8 cellular contexts compared by ENCODE assay signal in the genomic region with DNA sequence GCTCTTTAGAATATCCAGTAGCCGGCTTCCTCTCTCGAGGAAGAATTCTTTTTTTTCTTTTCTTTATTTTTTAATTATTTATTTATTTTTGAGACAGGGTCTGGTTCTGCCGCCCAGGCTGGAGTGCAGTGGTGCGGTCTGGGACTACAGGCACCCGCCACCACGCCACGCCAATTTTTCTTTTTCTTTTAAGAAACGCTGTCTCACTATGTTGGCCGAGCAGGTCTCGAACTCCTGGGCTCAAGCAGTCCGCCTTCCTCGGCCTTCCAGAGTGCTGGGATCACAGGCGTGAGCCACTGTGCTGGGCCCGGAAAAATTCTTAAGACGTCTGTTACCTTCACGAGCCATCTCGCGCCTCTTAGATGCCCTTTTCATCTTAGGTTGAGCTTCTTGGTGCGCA. TPM values are rescaled to one million over a fixed set of nuclear protein-coding genes. Genes with fewer than 3 reads are reported as not detected.
DNase-seq lines count a peak whose midpoint lies in the region; ATAC-seq and TF ChIP-seq lines count a peak whose summit lies in the region.

No MANE protein-coding gene starts in this region.

- no peak overlapping the region for H2AK5ac ChIP-seq in mesendoderm (ENCODE audit: low read length)

- H3K23ac ChIP-seq in mesendoderm (ENCODE audit: low read length) = no peak overlapping the region

- ATAC-seq in Right ventricle myocardium superior (ENCODE audit: poor library complexity) (no peak), upper lobe of left lung (ENCODE audit: low FRiP score in 2 of 2) (no peak), HG03565 (IDR thresholded peaks at IDR 0.05; ENCODE audit: unreplicated experiment) (no peak), GM21360 (IDR thresholded peaks at IDR 0.05; ENCODE audit: unreplicated experiment) (no peak)

- no peak overlapping the region for H2BK15ac ChIP-seq in mesendoderm (replicated peaks; ENCODE audit: low read depth)

- no peak overlapping the region for H3K9ac ChIP-seq in mesendoderm (ENCODE audit: low read length)

- H3K27ac ChIP-seq in brain microvascular endothelial cell = peak overlapping the region; percentile 95
- no peak overlapping the region for H3K27ac ChIP-seq in mesendoderm (ENCODE audit: low read depth, low read length)
- H3K27ac ChIP-seq in upper lobe of left lung = peak overlapping the region in 2 of 4 donors; percentile 95 to 98

- no peak for TF ChIP-seq EP300 in upper lobe of left lung (IDR thresholded peaks at IDR 0.05)

- DNase-seq in Right ventricle myocardium superior = peak; percentile 46
- DNase-seq in cardiac septum (ENCODE audit: low spot score) = no peak
- no peak for DNase-seq in brain microvascular endothelial cell
- DNase-seq in mesendoderm = no peak
- no peak for DNase-seq in upper lobe of left lung
- DNase-seq in NCI-H82 treated with DMSO at 0.1 percent for 48 hours (lab: John Stamatoyannopoulos, UW; ENCODE audit: unreplicated experiment) = no peak

- H3K4me1 ChIP-seq in mesendoderm (ENCODE audit: control insufficient read depth, low read depth, low read length) (peaks cover 5% of the 10 kb centered on the region), upper lobe of left lung (peaks cover 23 to 36% (median 26%) of the 10 kb centered on the region in 4 donors)

- H4K8ac ChIP-seq in mesendoderm (ENCODE audit: low read depth, low read length) = no peak overlapping the region

- H3K79me1 ChIP-seq in mesendoderm (ENCODE audit: low read length) = peaks cover 3% of the 10 kb centered on the region

- H3K79me2 ChIP-seq in mesendoderm (ENCODE audit: control insufficient read depth, insufficient read depth, low read length) = peaks cover 22% of the 10 kb centered on the region

- intact Hi-C loops in Right ventricle myocardium superior (cut with DNase I) = loop anchor here (10.0 kb wide), 1 partner anchor 192 kb away; no protein-coding TSS in a partner anchor
- intact Hi-C loops in cardiac septum (cut with DNase I) = loop anchor here (5.0 to 10.0 kb wide), 3 partner anchors 124 to 189 kb away; no protein-coding TSS in a partner anchor

- no peak overlapping the region for H2BK120ac ChIP-seq in mesendoderm (ENCODE audit: low read depth, low read length)

- no peaks in the 10 kb centered on the region for H3K9me3 ChIP-seq in upper lobe of left lung

- no peak overlapping the region for H2BK5ac ChIP-seq in mesendoderm (ENCODE audit: low read length)

- in situ Hi-C loops in brain microvascular endothelial cell (cut with HindIII; ENCODE audit: low pct_ligation_motif_present, low sequenced_read_pairs) = no loop called here

- TF ChIP-seq POLR2A in upper lobe of left lung (IDR thresholded peaks at IDR 0.05) = no peak

- H3K27me3 ChIP-seq in brain microvascular endothelial cell (replicated peaks) (no peaks in the 10 kb centered on the region), mesendoderm (ENCODE audit: insufficient read depth, low read length, poor library complexity) (no peaks in the 10 kb centered on the region), upper lobe of left lung (no peaks in the 10 kb centered on the region)

- H3K36me3 ChIP-seq in brain microvascular endothelial cell (replicated peaks) (no peaks in the 10 kb centered on the region), mesendoderm (ENCODE audit: control insufficient read depth, insufficient read depth, low read length) (no peaks in the 10 kb centered on the region), upper lobe of left lung (no peaks in the 10 kb centered on the region)

- H3K18ac ChIP-seq in mesendoderm (ENCODE audit: low read length) = peak overlapping the region; percentile 0

- no peak for TF ChIP-seq CTCF in brain microvascular endothelial cell (IDR thresholded peaks at IDR 0.05; ENCODE audit: low read depth, low read length, missing control alignments)
- TF ChIP-seq CTCF in upper lobe of left lung (IDR thresholded peaks at IDR 0.05) = no peak

- H4K5ac ChIP-seq in mesendoderm (ENCODE audit: low read length) = no peak overlapping the region

- H3K4ac ChIP-seq in mesendoderm (ENCODE audit: low read depth, low read length) = peak overlapping the region; percentile 81

- H3K4me2 ChIP-seq in mesendoderm (ENCODE audit: low read length) = no peak overlapping the region

- WGBS in mesendoderm (ENCODE audit: extremely low coverage, insufficient coverage, low lambda C conversion rate) = no CpG with 5 or more reads among the region's 19 CpGs
- WGBS in upper lobe of left lung, 2 donors = 89 to 94% methylated on average over 19 of the region's 19 CpGs

- H3K4me3 ChIP-seq in brain microvascular endothelial cell (ENCODE audit: low read depth, low read length) (peak overlapping the region; percentile 89), mesendoderm (ENCODE audit: low read length) (no peak overlapping the region), upper lobe of left lung (peak overlapping the region in 3 of 4 donors; percentile 82 to 89 (median 82))

- H3K56ac ChIP-seq in mesendoderm (ENCODE audit: low read length) = peak overlapping the region; percentile 6

RNA-seq across cellular contexts. Expression of a gene that starts 0.9 kb away (rescaled TPM):
- total RNA-seq in Right ventricle myocardium superior (26.7 TPM), cardiac septum (28.6 TPM), upper lobe of left lung (10 to 100 TPM; 30.5 to 67.5 (median 39.7) TPM)
- polyA plus RNA-seq in mesendoderm (2013, experiment 1 of 2) = 24.4 TPM
- 22.9 TPM for polyA plus RNA-seq in mesendoderm (2013, experiment 2 of 2)
